In the genomic region with DNA sequence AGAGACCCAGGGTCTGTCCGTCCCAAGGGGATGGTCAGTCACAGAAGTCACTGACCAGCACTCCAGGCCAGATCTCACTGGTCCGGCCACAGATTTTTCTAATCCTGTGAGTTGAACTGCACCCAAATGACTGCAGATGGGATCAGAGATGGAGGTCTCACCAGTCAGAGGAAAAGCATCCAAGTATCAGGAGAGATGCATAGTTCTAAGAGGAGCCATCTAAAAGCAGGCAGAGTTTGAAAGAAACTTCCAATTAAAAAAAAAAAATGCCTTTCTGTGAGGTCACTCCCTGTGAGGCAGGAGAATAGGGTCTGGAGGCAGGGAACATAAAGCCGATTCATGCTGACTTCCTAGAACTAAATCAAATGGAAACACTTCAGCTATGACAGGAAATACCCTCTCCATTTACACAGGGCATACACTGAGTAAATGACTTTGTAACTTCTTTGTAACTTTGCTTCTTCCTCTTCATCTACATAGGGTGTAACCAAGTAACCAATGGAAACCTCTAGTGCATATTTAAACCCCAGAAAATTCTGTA, we compare ENCODE assay signal across 12 cellular contexts.
A peak's percentile ranks its signal among the peaks of the same experiment; 100 is the strongest.
DNase-seq lines count a peak whose midpoint lies in the region; ATAC-seq and TF ChIP-seq lines count a peak whose summit lies in the region.
"Had no signal": no experiment of that assay in that cellular context is flagged by ENCODE, and none has a peak within 500 bp of the region (broad histone marks: within the 10 kb centered on the region; RNA-seq: fewer than 3 reads in every experiment).

No MANE protein-coding gene starts in this region.

- ATAC-seq in heart left ventricle, result peak in 3 of 4 donors; percentile 14 to 64 (median 38)
- ATAC-seq in activated CD4-positive, CD25-positive, alpha-beta regulatory T cell treated with anti-CD3 and anti-CD28 coated beads, Interleukin-2, amount 50 U/mL, for 24 hours, result no peak
- ATAC-seq in GM18909 (IDR thresholded peaks at IDR 0.05; ENCODE audit: poor library complexity, unreplicated experiment), result no peak
- ATAC-seq: activated T-helper 17 cell treated with anti-CD3 and anti-CD28 coated beads, Interleukin-2, amount 50 U/mL, for 72 hours; T-helper 17 cell had no signal

- H3K79me2 ChIP-seq in smooth muscle cell (ENCODE audit: low read depth), result no peaks in the 10 kb centered on the region

- TF ChIP-seq POLR2A in heart left ventricle (IDR thresholded peaks at IDR 0.05), result no peak

- no peaks in the 10 kb centered on the region for H3K27me3 ChIP-seq in heart left ventricle
- no peaks in the 10 kb centered on the region for H3K27me3 ChIP-seq in smooth muscle cell (ENCODE audit: low read depth)
- H3K27me3 ChIP-seq: gastroesophageal sphincter, neutrophil had no signal

- peaks cover 5% of the 10 kb centered on the region for H3F3A ChIP-seq in smooth muscle cell (ENCODE audit: low read depth)

- peak overlapping the region in 7 of 12 donors; percentile 16 to 79 (median 64) for H3K27ac ChIP-seq in heart left ventricle
- H3K27ac ChIP-seq in smooth muscle cell (ENCODE audit: low read depth), result peak overlapping the region; percentile 88
- H3K27ac ChIP-seq: neutrophil had no signal

- no peak overlapping the region for H3K4me3 ChIP-seq in heart left ventricle
- H3K4me3 ChIP-seq in smooth muscle cell, result peak overlapping the region; percentile 39
- H3K4me3 ChIP-seq: gastroesophageal sphincter had no signal

- H2AFZ ChIP-seq in smooth muscle cell (ENCODE audit: low read depth), result peak overlapping the region; percentile 50

- no peaks in the 10 kb centered on the region for H4K20me1 ChIP-seq in smooth muscle cell (ENCODE audit: low read depth)

- DNase-seq in NCI-H345 (lab: John Stamatoyannopoulos, UW), result peak; percentile 25
- no peak for DNase-seq in NCI-H345 treated with DMSO at 0.1 percent for 48 hours (lab: John Stamatoyannopoulos, UW; ENCODE audit: unreplicated experiment)
- peak; percentile 52 for DNase-seq in T1000 (lab: John Stamatoyannopoulos, UW)
- DNase-seq in heart left ventricle, result peak in 1 of 5 donors; percentile 40
- no peak for DNase-seq in smooth muscle cell (lab: John Stamatoyannopoulos, UW; ENCODE audit: unreplicated experiment)
- no peak for DNase-seq in stimulated activated CD4-positive, alpha-beta T cell treated with anti-CD3 and anti-CD28 coated beads, Interleukin-4, amount 100 ng/mL, for 4 hours
- DNase-seq: T-helper 17 cell had no signal

- H3K9me3 ChIP-seq in heart left ventricle (no peaks in the 10 kb centered on the region), smooth muscle cell (replicated peaks; ENCODE audit: low read depth) (no peaks in the 10 kb centered on the region)
- H3K9me3 ChIP-seq: gastroesophageal sphincter, neutrophil had no signal

- TF ChIP-seq CTCF in heart left ventricle (IDR thresholded peaks at IDR 0.05) (no peak), smooth muscle cell (IDR thresholded peaks at IDR 0.05; ENCODE audit: borderline replicate concordance, insufficient read depth, poor library complexity, severe bottlenecking) (no peak)

- H3K36me3 ChIP-seq in heart left ventricle (no peaks in the 10 kb centered on the region), smooth muscle cell (ENCODE audit: low read depth) (no peaks in the 10 kb centered on the region)
- H3K36me3 ChIP-seq: gastroesophageal sphincter, neutrophil had no signal

- H3K4me1 ChIP-seq in heart left ventricle (peaks cover 5 to 47% (median 16%) of the 10 kb centered on the region in 12 donors), smooth muscle cell (ENCODE audit: low read depth) (peaks cover 26% of the 10 kb centered on the region)

- peak overlapping the region; percentile 73 for H3K4me2 ChIP-seq in smooth muscle cell

- peak overlapping the region; percentile 78 for H3K9ac ChIP-seq in smooth muscle cell (ENCODE audit: low read depth)

- 61 to 73% (median 67%) methylated on average over 3 of the region's 3 CpGs for WGBS in heart left ventricle, 4 donors
- 42% methylated on average over 3 of the region's 3 CpGs for WGBS in smooth muscle cell (ENCODE audit: low lambda C conversion rate)

- intact Hi-C loops in heart left ventricle (cut with DNase I), result no loop called here

Comparison
In these comparisons a context has a peak if more than half of its experiments do, and no peak if none do; other contexts are left out.
1. DNase-seq: peak in NCI-H345 (single experiment) and T1000 (single experiment); none in NCI-H345 treated with DMSO at 0.1 percent for 48 hours (single experiment), smooth muscle cell (single experiment) and stimulated activated CD4-positive, alpha-beta T cell treated with anti-CD3 and anti-CD28 coated beads, Interleukin-4, amount 100 ng/mL, for 4 hours (0 of 2).
2. ATAC-seq: peak in heart left ventricle (3 of 4); none in activated CD4-positive, CD25-positive, alpha-beta regulatory T cell treated with anti-CD3 and anti-CD28 coated beads, Interleukin-2, amount 50 U/mL, for 24 hours (0 of 2) and GM18909 (single experiment).